ENCODE assay signal across 8 cellular contexts in genomic region chr14:60327447-60328331, GRCh38.
DNase-seq lines count a peak whose midpoint lies in the region; ATAC-seq and TF ChIP-seq lines count a peak whose summit lies in the region.

No MANE protein-coding gene starts in this region.

- peaks cover 27% of the 10 kb centered on the region for H3K4me1 Mint-ChIP-seq in brain

- TF ChIP-seq CTCF in brain (conservative IDR thresholded peaks at IDR 0.05): no peak

- DNase-seq in D341Med (ENCODE audit: low spot score): peak; percentile 69
- no peak for DNase-seq in left lobe of liver (ENCODE audit: low spot score)
- peak in 2 of 3 donors; percentile 6 to 23 for DNase-seq in stimulated activated CD4-positive, alpha-beta T cell treated with anti-CD3 and anti-CD28 coated beads, TNF-alpha, amount 100 ng/mL, for 48 hours (ENCODE audit: low read depth in 3 of 3)
- no peak for DNase-seq in KBM-7

- H3K36me3 Mint-ChIP-seq in brain: no peaks in the 10 kb centered on the region

- peak overlapping the region; percentile 53 to 79 (median 76) for H3K4me3 Mint-ChIP-seq in brain

- peaks cover 0 to 5% (median 0%) of the 10 kb centered on the region in 5 experiments for H3K9me3 Mint-ChIP-seq in brain

- ATAC-seq in GM19395 (IDR thresholded peaks at IDR 0.05; ENCODE audit: unreplicated experiment) (peak; percentile 70), HG03520 (IDR thresholded peaks at IDR 0.05; ENCODE audit: unreplicated experiment) (peak; percentile 46), SK-N-SH treated with all-trans-retinoic acid at 6 μM for 48 hours (peak; percentile 50), left lobe of liver (peak; percentile 45)

- in situ Hi-C loops in KBM-7 (cut with MboI; ENCODE audit: low pct_unique_long_range_greater_than_20kb, low sequenced_read_pairs): no loop called here

- H3K27ac Mint-ChIP-seq in brain: peak overlapping the region in 4 of 5 experiments; percentile 42 to 78 (median 56)

- H3K27me3 Mint-ChIP-seq in brain: peaks cover 30% of the 10 kb centered on the region

TF ChIP-seq in SK-N-SH treated with all-trans-retinoic acid at 6 μM for 48 hours, 23 proteins besides CTCF, POLR2A, EP300 and RAD21:
- TF ChIP-seq ZNF70 (CRISPR knock-in tag; IDR thresholded peaks at IDR 0.05) (no peak), OSR1 (CRISPR knock-in tag; IDR thresholded peaks at IDR 0.05) (no peak), TOX (CRISPR knock-in tag; IDR thresholded peaks at IDR 0.05; ENCODE audit: borderline replicate concordance) (no peak), PPARA (CRISPR knock-in tag; IDR thresholded peaks at IDR 0.05; ENCODE audit: borderline replicate concordance) (no peak), BACH2 (CRISPR knock-in tag; IDR thresholded peaks at IDR 0.05; ENCODE audit: borderline replicate concordance) (no peak), RARB (CRISPR knock-in tag; IDR thresholded peaks at IDR 0.05) (no peak), ZFP30 (CRISPR knock-in tag; IDR thresholded peaks at IDR 0.05) (no peak), ZC3H10 (CRISPR knock-in tag; IDR thresholded peaks at IDR 0.05) (no peak), ZNF8 (CRISPR knock-in tag; IDR thresholded peaks at IDR 0.05) (no peak), GLIS3 (CRISPR knock-in tag; IDR thresholded peaks at IDR 0.05) (no peak), SNAI2 (CRISPR knock-in tag; IDR thresholded peaks at IDR 0.05) (no peak), ZNF565 (CRISPR knock-in tag; conservative IDR thresholded peaks at IDR 0.05; ENCODE audit: low read depth) (no peak)
- TF ChIP-seq, protein P1, sequence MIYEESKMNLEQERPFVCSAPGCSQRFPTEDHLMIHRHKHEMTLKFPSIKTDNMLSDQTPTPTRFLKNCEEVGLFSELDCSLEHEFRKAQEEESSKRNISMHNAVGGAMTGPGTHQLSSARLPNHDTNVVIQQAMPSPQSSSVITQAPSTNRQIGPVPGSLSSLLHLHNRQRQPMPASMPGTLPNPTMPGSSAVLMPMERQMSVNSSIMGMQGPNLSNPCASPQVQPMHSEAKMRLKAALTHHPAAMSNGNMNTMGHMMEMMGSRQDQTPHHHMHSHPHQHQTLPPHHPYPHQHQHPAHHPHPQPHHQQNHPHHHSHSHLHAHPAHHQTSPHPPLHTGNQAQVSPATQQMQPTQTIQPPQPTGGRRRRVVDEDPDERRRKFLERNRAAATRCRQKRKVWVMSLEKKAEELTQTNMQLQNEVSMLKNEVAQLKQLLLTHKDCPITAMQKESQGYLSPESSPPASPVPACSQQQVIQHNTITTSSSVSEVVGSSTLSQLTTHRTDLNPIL (CRISPR knock-in tag; IDR thresholded peaks at IDR 0.05; ENCODE audit: low read depth): no peak
- TF ChIP-seq, protein P2, sequence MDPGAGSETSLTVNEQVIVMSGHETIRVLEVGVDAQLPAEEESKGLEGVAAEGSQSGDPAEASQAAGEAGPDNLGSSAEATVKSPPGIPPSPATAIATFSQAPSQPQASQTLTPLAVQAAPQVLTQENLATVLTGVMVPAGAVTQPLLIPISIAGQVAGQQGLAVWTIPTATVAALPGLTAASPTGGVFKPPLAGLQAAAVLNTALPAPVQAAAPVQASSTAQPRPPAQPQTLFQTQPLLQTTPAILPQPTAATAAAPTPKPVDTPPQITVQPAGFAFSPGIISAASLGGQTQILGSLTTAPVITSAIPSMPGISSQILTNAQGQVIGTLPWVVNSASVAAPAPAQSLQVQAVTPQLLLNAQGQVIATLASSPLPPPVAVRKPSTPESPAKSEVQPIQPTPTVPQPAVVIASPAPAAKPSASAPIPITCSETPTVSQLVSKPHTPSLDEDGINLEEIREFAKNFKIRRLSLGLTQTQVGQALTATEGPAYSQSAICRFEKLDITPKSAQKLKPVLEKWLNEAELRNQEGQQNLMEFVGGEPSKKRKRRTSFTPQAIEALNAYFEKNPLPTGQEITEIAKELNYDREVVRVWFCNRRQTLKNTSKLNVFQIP (CRISPR knock-in tag; IDR thresholded peaks at IDR 0.05; ENCODE audit: borderline replicate concordance, low read depth): no peak

Comparison
In these comparisons a context has a peak if more than half of its experiments do, and no peak if none do; other contexts are left out.
1. DNase-seq: peak in D341Med (single experiment) and stimulated activated CD4-positive, alpha-beta T cell treated with anti-CD3 and anti-CD28 coated beads, TNF-alpha, amount 100 ng/mL, for 48 hours (2 of 3); none in left lobe of liver (single experiment) and KBM-7 (single experiment).
2. Peak in every context shown above with its lines, with median percentiles within 50 percentile points of each other: ATAC-seq.